Comparison of ENCODE assay signal across 8 cellular contexts in the genomic region with DNA sequence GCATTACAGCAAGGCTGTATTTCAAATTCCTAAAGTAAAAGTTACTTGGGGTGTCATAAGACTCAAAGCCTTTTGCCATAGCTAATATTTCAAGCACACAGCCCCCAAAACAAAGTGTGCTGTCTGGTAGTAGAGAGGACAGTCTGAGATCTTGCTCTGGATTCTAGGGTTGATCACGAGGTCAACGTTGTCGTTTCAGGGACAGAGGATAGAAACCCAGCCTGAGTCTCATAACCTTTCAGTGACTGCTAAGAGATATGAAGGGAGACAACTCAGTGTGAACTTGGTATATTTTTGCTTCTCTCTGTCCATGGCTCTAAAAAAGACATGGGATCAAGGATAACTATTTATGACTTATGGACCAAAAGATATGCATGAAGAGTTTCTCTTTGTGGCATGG. TPM values are rescaled to one million over a fixed set of nuclear protein-coding genes. Genes with fewer than 3 reads are reported as not detected.
"Had no signal": no experiment of that assay in that cellular context is flagged by ENCODE, and none has a peak within 500 bp of the region (broad histone marks: within the 10 kb centered on the region; RNA-seq: fewer than 3 reads in every experiment).

No MANE protein-coding gene starts in this region.

- H3K4me3 Mint-ChIP-seq: H9, IgD-negative memory B cell had no signal

- H3K36me3 Mint-ChIP-seq: IgD-negative memory B cell had no signal

- H3K27ac ChIP-seq: GM23248, HL-60 had no signal

- DNase-seq: GM23248, H9, HCEC 1CT had no signal

- H3K4me3 ChIP-seq: GM23248 had no signal

- H3K9me3 Mint-ChIP-seq: H9, IgD-negative memory B cell had no signal

- H2AFZ ChIP-seq: GM23248 had no signal

- ATAC-seq: HepG2 had no signal

- H3K9ac ChIP-seq: GM23248 had no signal

- H3K27ac Mint-ChIP-seq: IgD-negative memory B cell had no signal

RNA-seq across cellular contexts. Expression of gene MINDY4B, which starts 25.6 kb away (rescaled TPM):
- total RNA-seq: GM23248, H1, H9, HepG2, HT1080 had no signal

RNA-seq across cellular contexts. Expression of gene CLRN1, which starts 41.7 kb away (rescaled TPM):
- total RNA-seq: GM23248, H9, HepG2, HT1080 had no signal
